In genomic region chr18:8757598-8757997, GRCh38 we compare ENCODE assay signal across 2 cellular contexts.
TF ChIP-seq lines count a peak whose summit lies in the region.

No MANE protein-coding gene starts in this region.

TF ChIP-seq in IMR-90, 13 proteins besides CTCF, POLR2A, EP300 and RAD21:
- TF ChIP-seq CHD1 (IDR thresholded peaks at IDR 0.05; ENCODE audit: low read depth, low read length) (no peak), MAFK (IDR thresholded peaks at IDR 0.05; ENCODE audit: low read depth, low read length) (0 out of 2 replicates have a peak, but pooled peaks have one; percentile 12), ELK1 (IDR thresholded peaks at IDR 0.05; ENCODE audit: borderline replicate concordance, low read depth, low read length) (no peak)

TF ChIP-seq in K562, 482 proteins besides CTCF, POLR2A, EP300 and RAD21:
- TF ChIP-seq HIVEP1 (CRISPR knock-in tag; IDR thresholded peaks at IDR 0.05) (no peak), ZNF316 (IDR thresholded peaks at IDR 0.05) (peak; percentile 31)
TF ChIP-seq in K562: peak in this region for 1.
